ENCODE assay signal across 19 cellular contexts in genomic region chr17:78317817-78318400, GRCh38. TPM values are rescaled to one million over a fixed set of nuclear protein-coding genes. Genes with fewer than 3 reads are reported as not detected.
DNase-seq lines count a peak whose midpoint lies in the region; ATAC-seq and TF ChIP-seq lines count a peak whose summit lies in the region.
"Had no signal": no experiment of that assay in that cellular context is flagged by ENCODE, and none has a peak within 500 bp of the region (broad histone marks: within the 10 kb centered on the region; RNA-seq: fewer than 3 reads in every experiment).

No MANE protein-coding gene starts in this region.

- H3K4me3 ChIP-seq in BLaER1 treated with 17β-estradiol and CSF1 and Interleukin-3, amounts not matched to agents 10 nM and 100 nM = peak overlapping the region in 1 of 10 experiments; percentile 9; a peak in 2 of 20 replicates
- H3K4me3 ChIP-seq in endodermal cell (ENCODE audit: low read length) = no peak overlapping the region
- H3K4me3 ChIP-seq in neural progenitor cell = no peak overlapping the region
- no peak overlapping the region for H3K4me3 ChIP-seq in aorta (ENCODE audit: low read length in 2 of 2)
- H3K4me3 ChIP-seq: esophagus muscularis mucosa, HAP-1, spleen, suprapubic skin had no signal

- ATAC-seq in HG02588 (IDR thresholded peaks at IDR 0.05; ENCODE audit: unreplicated experiment) = no peak
- ATAC-seq in aorta (ENCODE audit: low FRiP score) = no peak
- ATAC-seq in naive thymus-derived CD8-positive, alpha-beta T cell = no peak

- H3K36me3 ChIP-seq in BLaER1 treated with 17β-estradiol and CSF1 and Interleukin-3, amounts not matched to agents 10 nM and 100 nM = no peaks in the 10 kb centered on the region
- H3K36me3 ChIP-seq in endodermal cell (ENCODE audit: control insufficient read depth, insufficient read depth, low read length) (no peaks in the 10 kb centered on the region), neural progenitor cell (no peaks in the 10 kb centered on the region), aorta (ENCODE audit: control insufficient read depth in 1 of 2, insufficient read depth in 2 of 2, low read length in 1 of 2) (no peaks in the 10 kb centered on the region)
- H3K36me3 ChIP-seq: esophagus muscularis mucosa, HAP-1, spleen, suprapubic skin had no signal

- POLR2A ChIA-PET in naive thymus-derived CD8-positive, alpha-beta T cell (lab: Charles Lee) = interaction anchor here (0.6 to 1.5 kb wide), 3 partner anchors 12 to 122 kb away, joined by 3 to 4 read pairs (median 3); no protein-coding TSS in a partner anchor

- no peaks in the 10 kb centered on the region for H4K20me1 ChIP-seq in BLaER1 treated with 17β-estradiol and CSF1 and Interleukin-3, amounts not matched to agents 10 nM and 100 nM
- H4K20me1 ChIP-seq in neural progenitor cell (ENCODE audit: low read depth) = no peaks in the 10 kb centered on the region

- intact Hi-C loops in aorta (cut with DNase I) = no loop called here

- H3K36me3 Mint-ChIP-seq in endodermal cell (ENCODE audit: low read depth) = no peaks in the 10 kb centered on the region
- H3K36me3 Mint-ChIP-seq in neural progenitor cell = no peaks in the 10 kb centered on the region
- H3K36me3 Mint-ChIP-seq in naive thymus-derived CD8-positive, alpha-beta T cell = no peaks in the 10 kb centered on the region

- WGBS in endodermal cell (ENCODE audit: insufficient coverage in 1 of 2, insufficient read length in 1 of 2), 2 experiments = 84 to 92% methylated on average over 3 to 10 of the region's 10 CpGs
- 75 to 78% methylated on average over 10 of the region's 10 CpGs for WGBS in aorta, 2 donors

- peaks cover 54% of the 10 kb centered on the region for H3F3A ChIP-seq in neural progenitor cell (ENCODE audit: low read depth)

- TF ChIP-seq CTCF in endodermal cell (conservative IDR thresholded peaks at IDR 0.05) (no peak), neural progenitor cell (IDR thresholded peaks at IDR 0.05) (no peak)

- no peaks in the 10 kb centered on the region for H3K9me3 Mint-ChIP-seq in endodermal cell
- no peaks in the 10 kb centered on the region for H3K9me3 Mint-ChIP-seq in neural progenitor cell
- H3K9me3 Mint-ChIP-seq in naive thymus-derived CD8-positive, alpha-beta T cell = no peaks in the 10 kb centered on the region
- H3K9me3 Mint-ChIP-seq: activated T-helper 2 cell treated with anti-CD3 and anti-CD28 coated beads, Interferon-gamma antibody, Interleukin-2, Interleukin-4, amounts not matched to agents 10 μg/mL and 5 μg/mL and 100 μg/mL, durations not matched to agents 14 hours and 24 hours and 36 hours had no signal

- H3K27ac Mint-ChIP-seq in endodermal cell (peak overlapping the region; percentile 98), neural progenitor cell (no peak overlapping the region)
- peak overlapping the region in 5 of 10 donors; percentile 11 to 86 (median 51) for H3K27ac Mint-ChIP-seq in naive thymus-derived CD8-positive, alpha-beta T cell
- H3K27ac Mint-ChIP-seq: activated T-helper 2 cell treated with anti-CD3 and anti-CD28 coated beads, Interferon-gamma antibody, Interleukin-2, Interleukin-4, amounts not matched to agents 10 μg/mL and 5 μg/mL and 100 μg/mL, durations not matched to agents 14 hours and 24 hours and 36 hours had no signal

- H3K27me3 ChIP-seq in BLaER1 treated with 17β-estradiol and CSF1 and Interleukin-3, amounts not matched to agents 10 nM and 100 nM = peaks cover 0 to 13% (median 5%) of the 10 kb centered on the region in 11 experiments; a peak in 6 of 22 replicates
- H3K27me3 ChIP-seq in endodermal cell (ENCODE audit: control insufficient read depth, insufficient read depth, low read length, poor library complexity, severe bottlenecking) (no peaks in the 10 kb centered on the region), neural progenitor cell (peaks cover 42% of the 10 kb centered on the region), aorta (ENCODE audit: control insufficient read depth in 1 of 2, insufficient read depth in 2 of 2, low read length in 1 of 2) (no peaks in the 10 kb centered on the region)
- H3K27me3 ChIP-seq: esophagus muscularis mucosa, suprapubic skin had no signal

- H3K4me3 Mint-ChIP-seq in endodermal cell (peak overlapping the region; percentile 57), neural progenitor cell (no peak overlapping the region)
- no peak overlapping the region for H3K4me3 Mint-ChIP-seq in naive thymus-derived CD8-positive, alpha-beta T cell

- no peaks in the 10 kb centered on the region for H3K79me2 ChIP-seq in neural progenitor cell (ENCODE audit: low read depth)

- H3K4me1 Mint-ChIP-seq in endodermal cell (peaks cover 32% of the 10 kb centered on the region), neural progenitor cell (peaks cover 43% of the 10 kb centered on the region)
- H3K4me1 Mint-ChIP-seq in naive thymus-derived CD8-positive, alpha-beta T cell = peaks cover 14 to 53% (median 38%) of the 10 kb centered on the region in 4 donors

- H3K9me3 ChIP-seq in BLaER1 treated with 17β-estradiol and CSF1 and Interleukin-3, amounts not matched to agents 10 nM and 100 nM (replicated peaks in 1 of 11) = no peaks in the 10 kb centered on the region
- H3K9me3 ChIP-seq in endodermal cell (ENCODE audit: control insufficient read depth, low read length) (no peaks in the 10 kb centered on the region), neural progenitor cell (ENCODE audit: low read depth) (no peaks in the 10 kb centered on the region), aorta (ENCODE audit: control insufficient read depth, low read length) (no peaks in the 10 kb centered on the region)
- H3K9me3 ChIP-seq: esophagus muscularis mucosa, HAP-1, spleen, suprapubic skin had no signal

- H3K4me1 ChIP-seq in BLaER1 treated with 17β-estradiol and CSF1 and Interleukin-3, amounts not matched to agents 10 nM and 100 nM = peaks cover 55 to 90% (median 64%) of the 10 kb centered on the region in 10 experiments
- H3K4me1 ChIP-seq in endodermal cell (ENCODE audit: control insufficient read depth, insufficient read depth, low read length) (peaks cover 12% of the 10 kb centered on the region), neural progenitor cell (peaks cover 30% of the 10 kb centered on the region), aorta (ENCODE audit: control insufficient read depth in 1 of 2, insufficient read depth in 2 of 2, low read length in 2 of 2) (no peaks in the 10 kb centered on the region)

- H3K27me3 Mint-ChIP-seq in endodermal cell (ENCODE audit: insufficient read depth) (peaks cover 1% of the 10 kb centered on the region), neural progenitor cell (ENCODE audit: insufficient read depth, low read depth) (peaks cover 34% of the 10 kb centered on the region)
- H3K27me3 Mint-ChIP-seq in naive thymus-derived CD8-positive, alpha-beta T cell = peaks cover 0 to 3% (median 0%) of the 10 kb centered on the region in 5 donors

- H3K27ac ChIP-seq in BLaER1 treated with 17β-estradiol and CSF1 and Interleukin-3, amounts not matched to agents 10 nM and 100 nM = peak overlapping the region in 2 of 11 experiments; percentile 26 to 38; a peak in 5 of 22 replicates
- H3K27ac ChIP-seq in endodermal cell (ENCODE audit: low read depth, low read length) = no peak overlapping the region
- no peak overlapping the region for H3K27ac ChIP-seq in neural progenitor cell
- H3K27ac ChIP-seq in aorta (ENCODE audit: low read depth in 1 of 2, low read length in 2 of 2) = no peak overlapping the region
- H3K27ac ChIP-seq: HL-60, suprapubic skin had no signal

- peak; percentile 24 for DNase-seq in HK-2 (ENCODE audit: unreplicated experiment)
- no peak for DNase-seq in endodermal cell
- DNase-seq in neural progenitor cell (ENCODE audit: low spot score) = no peak
- no peak for DNase-seq in aorta
- no peak for DNase-seq in naive thymus-derived CD8-positive, alpha-beta T cell
- DNase-seq in NCI-H526 (lab: John Stamatoyannopoulos, UW) = no peak
- DNase-seq: activated CD8-positive, alpha-beta memory T cell treated with anti-CD3 and anti-CD28 coated beads for 24 hours; DND-41; NCI-H1694 treated with DMSO at 0.1 percent for 48 hours; NCI-H524 treated with DMSO at 0.1 percent for 48 hours; occipital lobe; spleen had no signal

- H3K9ac ChIP-seq in BLaER1 treated with 17β-estradiol and CSF1 and Interleukin-3, amounts not matched to agents 10 nM and 100 nM = peak overlapping the region in 2 of 11 experiments; percentile 43 to 53; a peak in 3 of 22 replicates
- H3K9ac ChIP-seq in endodermal cell (ENCODE audit: extremely low read depth, low read length, poor library complexity, severe bottlenecking) = no peak overlapping the region
- H3K9ac ChIP-seq in neural progenitor cell = no peak overlapping the region

- H3K4me2 ChIP-seq in BLaER1 treated with 17β-estradiol and CSF1 and Interleukin-3, amounts not matched to agents 10 nM and 100 nM = peak overlapping the region; percentile 85 to 98 (median 97)
- peak overlapping the region; percentile 36 for H3K4me2 ChIP-seq in neural progenitor cell

- no peak overlapping the region for H2AFZ ChIP-seq in neural progenitor cell (replicated peaks)

RNA-seq across cellular contexts. Expression of gene SOCS3, which starts 42.0 kb away (rescaled TPM):
- 10 to 100 TPM; 54.2 to 75.3 TPM for total RNA-seq in endodermal cell
- 15.1 TPM for polyA plus RNA-seq in endodermal cell (2013, experiment 1 of 2)
- 19.8 TPM for polyA plus RNA-seq in endodermal cell (2013, experiment 2 of 2)
- 7.5 and 16.7 TPM in 2 replicates for total RNA-seq in neural progenitor cell (ENCODE audit: low replicate concordance)
- total RNA-seq in aorta = 100 to 1,000 TPM; 107 to 182 TPM
- polyA plus RNA-seq in aorta = 10 to 100 TPM; 15.5 to 76.1 TPM
- 1 to 10 TPM in 1 of 2 experiments, under 1 TPM in 1; 0.86 to 1.0 TPM for total RNA-seq in naive thymus-derived CD8-positive, alpha-beta T cell
- 10 to 100 TPM; 21.2 to 43.9 (median 37.3) TPM for polyA plus RNA-seq in naive thymus-derived CD8-positive, alpha-beta T cell
